Comparison of ENCODE assay signal across 8 cellular contexts in the genomic region with DNA sequence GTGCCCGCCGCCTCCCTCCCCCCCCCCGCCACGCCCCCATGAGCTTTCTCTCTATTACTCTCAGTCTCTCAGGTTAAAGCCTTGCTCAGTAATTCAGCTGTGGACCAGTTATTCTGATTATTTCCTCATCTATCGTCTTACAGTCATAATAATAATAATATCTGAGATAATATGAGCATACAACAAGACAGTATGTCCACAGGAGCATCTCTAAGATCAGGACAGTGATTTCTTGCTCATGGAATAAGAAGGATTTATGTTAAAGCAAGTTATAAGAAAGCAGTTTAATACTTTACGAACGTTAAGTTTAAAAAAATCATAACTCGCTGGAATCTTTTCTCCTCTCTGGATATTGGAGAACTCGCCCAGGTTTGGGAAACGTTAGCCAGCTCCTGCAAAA. TPM values are rescaled to one million over a fixed set of nuclear protein-coding genes. Genes with fewer than 3 reads are reported as not detected.
DNase-seq lines count a peak whose midpoint lies in the region; ATAC-seq and TF ChIP-seq lines count a peak whose summit lies in the region.

No MANE protein-coding gene starts in this region.

- peak overlapping the region; percentile 95 for H3K27ac Mint-ChIP-seq in WTC11

- H3K27me3 ChIP-seq in psoas muscle (ENCODE audit: insufficient read depth in 3 of 3, low read length in 2 of 3), result no peaks in the 10 kb centered on the region

- H3K4me1 Mint-ChIP-seq in WTC11, result peaks cover 68% of the 10 kb centered on the region

- H3K36me3 Mint-ChIP-seq in WTC11, result peaks cover 5% of the 10 kb centered on the region; the same call in 1 of the 2 replicates

- H3K9me3 ChIP-seq in ES-I3 (ENCODE audit: control insufficient read depth, insufficient read depth, low read length) (no peaks in the 10 kb centered on the region), psoas muscle (no peaks in the 10 kb centered on the region)

- TF ChIP-seq CTCF in WTC11 (IDR thresholded peaks at IDR 0.05) (no peak), foreskin fibroblast (IDR thresholded peaks at IDR 0.05; ENCODE audit: low read depth, low read length) (no peak), psoas muscle (IDR thresholded peaks at IDR 0.05) (no peak)

- H3K27ac ChIP-seq in psoas muscle, result peak overlapping the region; percentile 80

- POLR2A ChIA-PET in WTC11 (lab: Charles Lee), result interaction anchor here (0.8 to 1.3 kb wide), 3 partner anchors 11 to 57 kb away, joined by 4 read pairs; no protein-coding TSS in a partner anchor

- H3K36me3 ChIP-seq in ES-I3 (ENCODE audit: insufficient read depth, low read length), result no peaks in the 10 kb centered on the region
- H3K36me3 ChIP-seq in psoas muscle (ENCODE audit: insufficient read depth in 1 of 2, low read depth in 1 of 2), result peaks cover 2 to 4% of the 10 kb centered on the region in 2 donors

- WGBS in psoas muscle, 3 donors, result 2 to 7% (median 7%) methylated on average over 10 of the region's 10 CpGs

- peaks cover 6% of the 10 kb centered on the region for H3K9me3 Mint-ChIP-seq in WTC11

- peak overlapping the region; percentile 49 for H3K9ac ChIP-seq in ES-I3 (ENCODE audit: low read depth, low read length)

- ATAC-seq in WTC11 (no peak), psoas muscle (no peak), HG03095 (IDR thresholded peaks at IDR 0.05; ENCODE audit: unreplicated experiment) (no peak)

- H3K27me3 Mint-ChIP-seq in WTC11 (ENCODE audit: low read depth), result no peaks in the 10 kb centered on the region; the same call in 1 of the 2 replicates

- H3K4me3 ChIP-seq in foreskin fibroblast (ENCODE audit: low read depth in 1 of 2, low read length in 2 of 2), result peak overlapping the region; percentile 56 to 57
- H3K4me3 ChIP-seq in psoas muscle, result peak overlapping the region; percentile 68

- CTCF ChIA-PET in WTC11 (lab: Charles Lee), result interaction anchor here (0.6 to 1.9 kb wide), 12 partner anchors 12 to 283 kb away, joined by 3 to 11 read pairs (median 5); a partner anchor contains a TSS

- H3K4me1 ChIP-seq in ES-I3 (ENCODE audit: insufficient read depth, low read length) (peaks cover 47% of the 10 kb centered on the region), psoas muscle (peaks cover 36% of the 10 kb centered on the region)

- peak overlapping the region; percentile 72 for H3K4me3 Mint-ChIP-seq in WTC11

- intact Hi-C loops in psoas muscle (cut with DNase I), result no loop called here

- DNase-seq in WTC11 (ENCODE audit: low spot score) (no peak), foreskin fibroblast (no peak), psoas muscle (no peak), hepatic stellate cell (ENCODE audit: low spot score) (no peak), NCI-H748 (lab: John Stamatoyannopoulos, UW; ENCODE audit: unreplicated experiment) (no peak), NCI-H1436 treated with DMSO at 0.1 percent for 48 hours (lab: John Stamatoyannopoulos, UW) (no peak)

TF ChIP-seq in WTC11, 78 proteins besides CTCF, POLR2A, EP300 and RAD21:
- TF ChIP-seq HMGA2 (CRISPR knock-in tag; IDR thresholded peaks at IDR 0.05), result no peak

RNA-seq across cellular contexts. Expression of a gene that starts 0.7 kb away (rescaled TPM):
- total RNA-seq in WTC11 (2021) (10.6 to 12.5 TPM (median 10.9 TPM) in 3 replicates), psoas muscle (1,000 to 10,000 TPM in 1 of 4 donors, 100 to 1,000 TPM in 3; 340 to 1,074 (median 476) TPM)
- 1,000 to 10,000 TPM in 1 of 3 donors, 100 to 1,000 TPM in 1, 10 to 100 TPM in 1; 83.0 to 1,120 (median 129) TPM for polyA plus RNA-seq in psoas muscle

Comparison
In these comparisons a context has a peak if more than half of its experiments do, and no peak if none do; other contexts are left out.
1. RNA of a gene that starts 0.7 kb away (total RNA-seq): 340 to 1,074 TPM in psoas muscle; 10.6 to 12.5 TPM in WTC11; every median in the first group is over 10 times any median in the second.